14 cellular contexts compared by ENCODE assay signal in the genomic region with DNA sequence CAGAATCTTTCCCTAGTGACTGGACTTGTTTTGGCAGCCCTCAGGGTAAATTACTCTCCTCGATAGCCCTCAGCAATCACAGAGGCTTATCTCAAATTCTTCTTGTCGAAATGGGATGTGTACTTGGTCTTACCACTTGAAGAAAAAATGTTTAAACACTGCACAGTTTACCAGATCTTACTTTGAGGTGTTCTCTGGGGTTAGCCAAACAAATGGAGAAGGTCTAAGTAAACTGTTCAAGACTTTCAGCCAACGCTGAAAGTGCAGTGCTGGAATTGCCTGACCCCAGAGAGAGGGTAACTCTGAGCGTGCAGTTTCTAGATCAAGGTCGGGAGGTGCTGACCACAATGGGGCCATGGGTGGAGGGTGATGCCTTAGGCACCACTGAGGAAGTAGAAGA. TPM values are rescaled to one million over a fixed set of nuclear protein-coding genes. Genes with fewer than 3 reads are reported as not detected.
A peak's percentile ranks its signal among the peaks of the same experiment; 100 is the strongest.
DNase-seq lines count a peak whose midpoint lies in the region; ATAC-seq and TF ChIP-seq lines count a peak whose summit lies in the region.
"Had no signal": no experiment of that assay in that cellular context is flagged by ENCODE, and none has a peak within 500 bp of the region (broad histone marks: within the 10 kb centered on the region; RNA-seq: fewer than 3 reads in every experiment).

No MANE protein-coding gene starts in this region.

- H3K9me3 Mint-ChIP-seq in Caco-2 (ENCODE audit: unreplicated experiment) (no peaks in the 10 kb centered on the region), nephron (no peaks in the 10 kb centered on the region)
- H3K9me3 Mint-ChIP-seq in activated naive CD8-positive, alpha-beta T cell treated with anti-CD3 and anti-CD28 coated beads for 36 hours, result no peaks in the 10 kb centered on the region

- H3K4me3 Mint-ChIP-seq in Caco-2 (ENCODE audit: unreplicated experiment) (peak overlapping the region; percentile 65), nephron (no peak overlapping the region)
- H3K4me3 Mint-ChIP-seq in activated naive CD8-positive, alpha-beta T cell treated with anti-CD3 and anti-CD28 coated beads for 36 hours, result no peak overlapping the region

- no peaks in the 10 kb centered on the region for H3K36me3 ChIP-seq in Caco-2 (ENCODE audit: control insufficient read depth, insufficient read depth, low read length)
- H3K36me3 ChIP-seq: SJSA1 had no signal

- POLR2A ChIA-PET in Caco-2 (lab: Charles Lee), result no interaction called here

- intact Hi-C loops in Caco-2 (cut with micrococcal nuclease; ENCODE audit: unreplicated experiment), result loop anchor here (1.0 kb wide), 3 partner anchors 15 to 477 kb away; no protein-coding TSS in a partner anchor

- H3K4me1 ChIP-seq in Caco-2, result peaks cover 72% of the 10 kb centered on the region

- CTCF ChIA-PET in Caco-2 (lab: Charles Lee), result no interaction called here

- peaks cover 4% of the 10 kb centered on the region for H3K36me3 Mint-ChIP-seq in Caco-2 (ENCODE audit: insufficient read depth, unreplicated experiment)
- H3K36me3 Mint-ChIP-seq in activated naive CD8-positive, alpha-beta T cell treated with anti-CD3 and anti-CD28 coated beads for 36 hours, result no peaks in the 10 kb centered on the region
- no peaks in the 10 kb centered on the region for H3K36me3 Mint-ChIP-seq in nephron (ENCODE audit: low read depth)

- H3K27me3 Mint-ChIP-seq in Caco-2 (ENCODE audit: insufficient read depth, unreplicated experiment), result no peaks in the 10 kb centered on the region
- peaks cover 5% of the 10 kb centered on the region for H3K27me3 Mint-ChIP-seq in activated naive CD8-positive, alpha-beta T cell treated with anti-CD3 and anti-CD28 coated beads for 36 hours
- H3K27me3 Mint-ChIP-seq in nephron (ENCODE audit: low read depth), result peaks cover 4% of the 10 kb centered on the region

- in situ Hi-C loops in KBM-7 (cut with MboI; ENCODE audit: low pct_unique_long_range_greater_than_20kb, low sequenced_read_pairs), result no loop called here

- H3K27ac Mint-ChIP-seq in Caco-2 (ENCODE audit: unreplicated experiment) (peak overlapping the region; percentile 88), nephron (peak overlapping the region; percentile 9 to 87 (median 83))
- H3K27ac Mint-ChIP-seq in activated naive CD8-positive, alpha-beta T cell treated with anti-CD3 and anti-CD28 coated beads for 36 hours, result no peak overlapping the region

- H3K27me3 ChIP-seq in Caco-2 (replicated peaks; ENCODE audit: control insufficient read depth, insufficient read depth, low read length), result no peaks in the 10 kb centered on the region
- H3K27me3 ChIP-seq: SJSA1 had no signal

- DNase-seq in Caco-2 (peak; percentile 81), KBM-7 (peak; percentile 30), NCI-H748 treated with DMSO at 0.1 percent for 48 hours (lab: John Stamatoyannopoulos, UW) (no peak), DMS79 treated with DMSO at 0.1 percent for 48 hours (lab: John Stamatoyannopoulos, UW) (no peak)
- DNase-seq in activated naive CD8-positive, alpha-beta T cell treated with anti-CD3 and anti-CD28 coated beads for 36 hours, result peak; percentile 14
- DNase-seq: activated CD4-positive, CD25-positive, alpha-beta regulatory T cell; activated T-cell treated with anti-CD3 and anti-CD28 coated beads, Interleukin-2, amount 50 U/mL, for 48 hours; effector memory CD4-positive, alpha-beta T cell; IMR-90; NCI-H187 had no signal

- TF ChIP-seq CTCF in Caco-2 (IDR thresholded peaks at IDR 0.05; ENCODE audit: insufficient read depth in 1 of 2, low read depth in 1 of 2, low read length in 1 of 2, severe bottlenecking in 1 of 2, unreplicated experiment in 1 of 2) (no peak), nephron (IDR thresholded peaks at IDR 0.05; ENCODE audit: unreplicated experiment in 3 of 3) (no peak)

- no TSS peak for BruUV-seq in Caco-2 (replicated peaks; lab: Mats Ljungman, UMichigan)

- no peak overlapping the region for H3K4me3 ChIP-seq in Caco-2 (ENCODE audit: low read depth, low read length)
- H3K4me3 ChIP-seq: SJSA1 had no signal

- ATAC-seq in GM21367 (IDR thresholded peaks at IDR 0.05; ENCODE audit: unreplicated experiment) (no peak), HG02970 (IDR thresholded peaks at IDR 0.05; ENCODE audit: low FRiP score, unreplicated experiment) (no peak)

- no peaks in the 10 kb centered on the region for H3K9me3 ChIP-seq in Caco-2
- H3K9me3 ChIP-seq: SJSA1 had no signal

- H3K4me1 Mint-ChIP-seq in Caco-2 (ENCODE audit: low read depth, unreplicated experiment) (peaks cover 73% of the 10 kb centered on the region), nephron (peaks cover 29% of the 10 kb centered on the region)
- peaks cover 36% of the 10 kb centered on the region for H3K4me1 Mint-ChIP-seq in activated naive CD8-positive, alpha-beta T cell treated with anti-CD3 and anti-CD28 coated beads for 36 hours

RNA-seq across cellular contexts. Expression of a gene that starts 39.2 kb away (rescaled TPM):
- 46.5 and 48.1 TPM in 2 replicates for total RNA-seq in Caco-2 (2022)
- 1 to 10 TPM; 8.4 to 10.0 TPM for total RNA-seq in activated naive CD8-positive, alpha-beta T cell treated with anti-CD3 and anti-CD28 coated beads for 36 hours

Comparison
In these comparisons a context has a peak if more than half of its experiments do, and no peak if none do; other contexts are left out.
1. DNase-seq: peak in Caco-2 (2 of 2), KBM-7 (single experiment) and activated naive CD8-positive, alpha-beta T cell treated with anti-CD3 and anti-CD28 coated beads for 36 hours (single experiment); none in NCI-H748 treated with DMSO at 0.1 percent for 48 hours (single experiment) and DMS79 treated with DMSO at 0.1 percent for 48 hours (single experiment).